9 cellular contexts compared by ENCODE assay signal in the genomic region with DNA sequence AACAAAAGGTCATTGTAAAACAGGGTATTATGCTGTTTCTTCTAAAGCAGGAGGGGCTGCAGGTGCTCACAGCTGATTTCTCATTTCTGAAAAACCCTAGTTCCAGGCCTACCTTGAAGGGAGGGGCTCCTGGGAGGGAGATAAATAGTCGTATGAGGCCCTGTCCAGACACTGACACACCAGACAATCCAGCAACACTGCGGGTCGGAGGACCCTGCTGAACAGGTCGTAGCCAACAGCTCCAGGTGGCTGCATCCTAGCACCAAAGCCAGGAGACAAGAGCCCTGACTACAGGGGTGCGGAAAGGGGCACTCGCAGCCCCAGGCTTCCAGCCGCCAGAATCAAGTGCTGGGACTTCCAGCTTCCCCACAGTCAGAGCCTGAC. TPM values are rescaled to one million over a fixed set of nuclear protein-coding genes. Genes with fewer than 3 reads are reported as not detected.
DNase-seq lines count a peak whose midpoint lies in the region; ATAC-seq, FAIRE-seq and TF ChIP-seq lines count a peak whose summit lies in the region.
"Had no signal": no experiment of that assay in that cellular context is flagged by ENCODE, and none has a peak within 500 bp of the region (broad histone marks: within the 10 kb centered on the region; RNA-seq: fewer than 3 reads in every experiment).

No MANE protein-coding gene starts in this region.

- no peaks in the 10 kb centered on the region for H3K9me3 Mint-ChIP-seq in activated T-cell treated with anti-CD3 and anti-CD28 coated beads, Interleukin-2, amount 50 U/mL, for 72 hours

- WGBS in HepG2 (ENCODE audit: low lambda C conversion rate) = 16% methylated on average over 7 of the region's 7 CpGs
- no CpG with 5 or more reads among the region's 7 CpGs for WGBS in right lobe of liver (ENCODE audit: insufficient coverage, low coverage, low lambda C conversion rate, missing lambda C conversion rate)
- WGBS in mesenchymal stem cell = 68% methylated on average over 7 of the region's 7 CpGs
- 63 to 64% methylated on average over 7 of the region's 7 CpGs for WGBS in lower leg skin, 2 donors

- H4K8ac ChIP-seq in mesenchymal stem cell (ENCODE audit: low read length) = peak overlapping the region; percentile 56

- H3K27me3 Mint-ChIP-seq in activated T-cell treated with anti-CD3 and anti-CD28 coated beads, Interleukin-2, amount 50 U/mL, for 72 hours (ENCODE audit: low read depth) = no peaks in the 10 kb centered on the region

- no peaks in the 10 kb centered on the region for H3K36me3 Mint-ChIP-seq in activated T-cell treated with anti-CD3 and anti-CD28 coated beads, Interleukin-2, amount 50 U/mL, for 72 hours (ENCODE audit: insufficient read depth in 2 of 2)

- no peaks in the 10 kb centered on the region for H3K9me3 ChIP-seq in HepG2 (ENCODE audit: low read length)
- no peaks in the 10 kb centered on the region for H3K9me3 ChIP-seq in right lobe of liver
- no peaks in the 10 kb centered on the region for H3K9me3 ChIP-seq in mesenchymal stem cell (ENCODE audit: control insufficient read depth, low read length)
- no peaks in the 10 kb centered on the region for H3K9me3 ChIP-seq in vagina

- BruUV-seq in HepG2 (replicated peaks; lab: Mats Ljungman, UMichigan) = no TSS peak

- FAIRE-seq in HepG2 (lab: Jason Lieb, UNC) = no peak

- H3K4me3 Mint-ChIP-seq in activated T-cell treated with anti-CD3 and anti-CD28 coated beads, Interleukin-2, amount 50 U/mL, for 72 hours = peak overlapping the region; percentile 76 to 84

- H3K36me3 ChIP-seq in HepG2 (replicated peaks in 1 of 2; ENCODE audit: control insufficient read depth in 1 of 2, insufficient read depth in 2 of 2, low read length in 2 of 2) (no peaks in the 10 kb centered on the region), right lobe of liver (no peaks in the 10 kb centered on the region), mesenchymal stem cell (ENCODE audit: control insufficient read depth in 1 of 2, insufficient read depth in 2 of 2, low read depth in 1 of 2, low read length in 2 of 2) (no peaks in the 10 kb centered on the region), vagina (no peaks in the 10 kb centered on the region)

- CTCF ChIA-PET in HepG2 (lab: Yijun Ruan, JAX; ENCODE audit: low intra/inter-chr PET ratio, low total read pairs) = interaction anchor here (1.7 to 1.9 kb wide), 2 partner anchors 74 to 79 kb away, joined by 4 to 10 read pairs; no protein-coding TSS in a partner anchor

- H2AK5ac ChIP-seq in mesenchymal stem cell (ENCODE audit: low read length, severe bottlenecking) = peak overlapping the region; percentile 78

- H3K18ac ChIP-seq in mesenchymal stem cell (ENCODE audit: low read depth in 1 of 2, low read length in 2 of 2) = peak overlapping the region in 1 of 2 experiments; percentile 67

- H3K4me2 ChIP-seq in HepG2 (ENCODE audit: low read depth, low read length) (peak overlapping the region; percentile 80), mesenchymal stem cell (ENCODE audit: low read length, poor library complexity, severe bottlenecking) (no peak overlapping the region)

- H3K4me1 Mint-ChIP-seq in activated T-cell treated with anti-CD3 and anti-CD28 coated beads, Interleukin-2, amount 50 U/mL, for 72 hours (ENCODE audit: low read depth) = peaks cover 44% of the 10 kb centered on the region

- H3K27me3 ChIP-seq in HepG2 (ENCODE audit: control insufficient read depth in 1 of 2, insufficient read depth in 2 of 2, low read length in 2 of 2) = no peaks in the 10 kb centered on the region
- H3K27me3 ChIP-seq in right lobe of liver = no peaks in the 10 kb centered on the region
- H3K27me3 ChIP-seq in mesenchymal stem cell (ENCODE audit: control insufficient read depth in 1 of 2, insufficient read depth in 1 of 2, low read length in 2 of 2) = no peaks in the 10 kb centered on the region
- H3K27me3 ChIP-seq in vagina = no peaks in the 10 kb centered on the region

- no peak for TF ChIP-seq RAD21 in HepG2 (CRISPR knock-in tag; IDR thresholded peaks at IDR 0.05)

- no peak overlapping the region for H2BK15ac ChIP-seq in mesenchymal stem cell (ENCODE audit: low read depth, poor library complexity, severe bottlenecking)

- H3K27ac Mint-ChIP-seq in activated T-cell treated with anti-CD3 and anti-CD28 coated beads, Interleukin-2, amount 50 U/mL, for 72 hours = peak overlapping the region; percentile 95

- peak overlapping the region; percentile 32 to 62 (median 38) for H3K4me3 ChIP-seq in HepG2 (replicated peaks in 1 of 3; ENCODE audit: insufficient read depth in 1 of 3, low read depth in 2 of 3, low read length in 3 of 3)
- H3K4me3 ChIP-seq in right lobe of liver = no peak overlapping the region
- no peak overlapping the region for H3K4me3 ChIP-seq in mesenchymal stem cell (ENCODE audit: insufficient read depth in 1 of 2, low read depth in 1 of 2, low read length in 2 of 2)
- no peak overlapping the region for H3K4me3 ChIP-seq in vagina
- no peak overlapping the region for H3K4me3 ChIP-seq in lower leg skin (ENCODE audit: low read depth, poor library complexity, severe bottlenecking)

- intact Hi-C loops in HepG2 (cut with micrococcal nuclease; ENCODE audit: unreplicated experiment) = loop anchor here (2.0 kb wide), 1 partner anchor 41 kb away; a partner anchor contains a TSS
- intact Hi-C loops in right lobe of liver (cut with DNase I) = no loop called here
- intact Hi-C loops in vagina (cut with DNase I) = no loop called here
- intact Hi-C loops in lower leg skin (cut with DNase I; ENCODE audit: low total_unique reads) = no loop called here

- H2BK120ac ChIP-seq in mesenchymal stem cell (ENCODE audit: low read depth, low read length) = no peak overlapping the region

- no peak overlapping the region for H3K27ac ChIP-seq in HepG2 (ENCODE audit: extremely low read length, insufficient read depth, low read length)
- no peak overlapping the region for H3K27ac ChIP-seq in right lobe of liver
- H3K27ac ChIP-seq in mesenchymal stem cell (ENCODE audit: low read length, poor library complexity, severe bottlenecking) = no peak overlapping the region
- H3K27ac ChIP-seq in vagina = peak overlapping the region; percentile 91

- no peaks in the 10 kb centered on the region for H3K79me2 ChIP-seq in HepG2 (ENCODE audit: insufficient read depth, low read length)

- H3K9ac ChIP-seq in HepG2 (ENCODE audit: insufficient read depth, low read depth, low read length) = peak overlapping the region; percentile 46; the same call in 1 of the 2 replicates
- H3K9ac ChIP-seq in mesenchymal stem cell (ENCODE audit: low read length) = peak overlapping the region; percentile 30

- H2AFZ ChIP-seq in HepG2 (ENCODE audit: low read length) = peak overlapping the region; percentile 93
- H2AFZ ChIP-seq in mesenchymal stem cell (ENCODE audit: low read depth, low read length) = no peak overlapping the region

- TF ChIP-seq CTCF in HepG2 (CRISPR knock-in tag; IDR thresholded peaks at IDR 0.05) = no peak
- no peak for TF ChIP-seq CTCF in right lobe of liver (IDR thresholded peaks at IDR 0.05)
- no peak for TF ChIP-seq CTCF in vagina (IDR thresholded peaks at IDR 0.05)
- no peak for TF ChIP-seq CTCF in lower leg skin (IDR thresholded peaks at IDR 0.05)
- no peak for TF ChIP-seq CTCF in GM13976 (IDR thresholded peaks at IDR 0.05; ENCODE audit: borderline replicate concordance, control extremely low read depth, extremely low read depth, insufficient read depth, missing control alignments)

- TF ChIP-seq EP300 in HepG2 (IDR thresholded peaks at IDR 0.05; ENCODE audit: low read depth in 2 of 2, low read length in 2 of 2) = no peak; a peak in 1 of 4 replicates
- TF ChIP-seq EP300 in HepG2 (CRISPR knock-in tag; IDR thresholded peaks at IDR 0.05; ENCODE audit: borderline replicate concordance) = no peak

- no peaks in the 10 kb centered on the region for H4K20me1 ChIP-seq in HepG2 (ENCODE audit: insufficient read depth, low read length)

- no peak overlapping the region for H3K23ac ChIP-seq in mesenchymal stem cell (ENCODE audit: low read length in 2 of 2)

- H4K91ac ChIP-seq in mesenchymal stem cell (ENCODE audit: low read length) = no peak overlapping the region

- H2BK5ac ChIP-seq in mesenchymal stem cell (ENCODE audit: low read depth, low read length, poor library complexity, severe bottlenecking) = no peak overlapping the region

- peak overlapping the region in 1 of 2 experiments; percentile 87 for H2BK12ac ChIP-seq in mesenchymal stem cell (ENCODE audit: low read length in 2 of 2)

- peak overlapping the region in 1 of 2 experiments; percentile 81 for H3K4ac ChIP-seq in mesenchymal stem cell (ENCODE audit: low read depth in 1 of 2, low read length in 2 of 2)

- in situ Hi-C loops in HepG2 (cut with HindIII; ENCODE audit: extremely low pct_ligation_motif_present, low pct_unique_long_range_greater_than_20kb) = loop anchor here (5.0 kb wide), 1 partner anchor 74 kb away; no protein-coding TSS in a partner anchor
- in situ Hi-C loops in GM13976 (cut with MboI; ENCODE audit: low sequenced_read_pairs, unreplicated experiment) = no loop called here

- DNase-seq in HepG2 (ENCODE audit: low spot score) = no peak
- DNase-seq in right lobe of liver = no peak
- peak in 1 of 2 donors; percentile 41 for DNase-seq in activated T-cell treated with anti-CD3 and anti-CD28 coated beads, Interleukin-2, amount 50 U/mL, for 72 hours
- DNase-seq in mesenchymal stem cell = no peak
- DNase-seq in vagina (ENCODE audit: extremely low spot score in 2 of 2) = no peak
- DNase-seq in lower leg skin (ENCODE audit: low spot score in 2 of 2) = no peak
- no peak for DNase-seq in NCI-H82 treated with DMSO at 0.1 percent for 48 hours (lab: John Stamatoyannopoulos, UW; ENCODE audit: unreplicated experiment)
- DNase-seq in GM13976 (ENCODE audit: low spot score) = no peak
- DNase-seq: amniotic stem cell had no signal

- peaks cover 82% of the 10 kb centered on the region for H3K4me1 ChIP-seq in HepG2 (ENCODE audit: insufficient read depth, low read length)
- H3K4me1 ChIP-seq in right lobe of liver = peaks cover 0 to 48% (median 21%) of the 10 kb centered on the region in 4 donors
- H3K4me1 ChIP-seq in mesenchymal stem cell (ENCODE audit: control insufficient read depth, insufficient read depth, low read depth, low read length) = peaks cover 40% of the 10 kb centered on the region
- H3K4me1 ChIP-seq in vagina = peaks cover 58% of the 10 kb centered on the region

- no peak overlapping the region for H3K14ac ChIP-seq in mesenchymal stem cell (ENCODE audit: low read length in 2 of 2)

- no peaks in the 10 kb centered on the region for H3K79me1 ChIP-seq in mesenchymal stem cell (replicated peaks; ENCODE audit: low read length, poor library complexity, severe bottlenecking)

- TF ChIP-seq POLR2A in HepG2 (IDR thresholded peaks at IDR 0.05; ENCODE audit: insufficient read depth in 1 of 2, low read depth in 2 of 2, low read length in 2 of 2) (no peak; a peak in 1 of 4 replicates), right lobe of liver (IDR thresholded peaks at IDR 0.05) (no peak), vagina (IDR thresholded peaks at IDR 0.05) (no peak), lower leg skin (IDR thresholded peaks at IDR 0.05) (no peak)

- POLR2A ChIA-PET in HepG2 (lab: Yijun Ruan, JAX) = interaction anchor here (0.7 to 15.5 kb wide), 16 partner anchors 9 to 493 kb away, joined by 3 to 473 read pairs (median 10); a partner anchor contains a TSS

- ATAC-seq in HepG2 = no peak
- ATAC-seq in right lobe of liver = no peak
- ATAC-seq in activated T-cell treated with anti-CD3 and anti-CD28 coated beads, Interleukin-2, amount 50 U/mL, for 72 hours (replicated peaks in 1 of 2) = peak; percentile 20 to 36

RNA-seq across cellular contexts. Expression of a gene that starts 41.2 kb away (rescaled TPM):
- total RNA-seq in HepG2 (2016; rRNA removed; fragmentation: Illumina TruSeq; extraction: Trizol) (1,109 and 1,579 TPM in 2 replicates), right lobe of liver (100 to 1,000 TPM in 1 of 6 experiments, 10 to 100 TPM in 5; 66.9 to 122 (median 81.1) TPM), vagina (76.9 TPM), lower leg skin (100 to 1,000 TPM in 2 of 4 donors, 10 to 100 TPM in 2; 62.7 to 175 (median 102) TPM)
- 1,013 and 1,135 TPM in 2 replicates for total RNA-seq in HepG2 (2016; cell fraction: cytosol; rRNA removed; fragmentation: Illumina TruSeq; extraction: Trizol; ENCODE audit: low read depth)
- 1,109 and 1,642 TPM in 2 replicates for total RNA-seq in HepG2 (2016; cell fraction: insoluble cytoplasmic fraction; rRNA removed; fragmentation: Illumina TruSeq; extraction: Trizol)
- total RNA-seq in HepG2 (2016; cell fraction: membrane; rRNA removed; fragmentation: Illumina TruSeq; extraction: Trizol) = 682 and 685 TPM in 2 replicates
- 388 and 421 TPM in 2 replicates for total RNA-seq in HepG2 (2016; cell fraction: nucleus; rRNA removed; fragmentation: Illumina TruSeq; extraction: Trizol)
- 399 and 525 TPM in 2 replicates for polyA plus RNA-seq in HepG2 (2011; rRNA removed)
- 367 and 461 TPM in 2 replicates for polyA plus RNA-seq in HepG2 (2011; cell fraction: cytosol; rRNA removed)
- polyA plus RNA-seq in HepG2 (2011; cell fraction: nucleus; rRNA removed) = 108 and 120 TPM in 2 replicates
- 473 and 515 TPM in 2 replicates for polyA plus RNA-seq in HepG2 (2012)
- polyA plus RNA-seq in HepG2 (2016; cell fraction: cytosol; fragmentation: Illumina TruSeq; extraction: Trizol; ENCODE audit: low read depth) = 709 and 762 TPM in 2 replicates
- polyA plus RNA-seq in HepG2 (2016; cell fraction: insoluble cytoplasmic fraction; fragmentation: Illumina TruSeq; extraction: Trizol; ENCODE audit: low read depth) = 1,270 and 1,369 TPM in 2 replicates
- 468 and 473 TPM in 2 replicates for polyA plus RNA-seq in HepG2 (2016; cell fraction: membrane; fragmentation: Illumina TruSeq; extraction: Trizol; ENCODE audit: low read depth)
- polyA plus RNA-seq in HepG2 (2016; cell fraction: nucleus; fragmentation: Illumina TruSeq; extraction: Trizol; ENCODE audit: insufficient read depth, low read depth) = 530 and 538 TPM in 2 replicates
- polyA minus RNA-seq in HepG2 (2011; rRNA and poly(A)+ RNA removed; ENCODE audit: low replicate concordance) = 141 and 189 TPM in 2 replicates
- polyA minus RNA-seq in HepG2 (2011; cell fraction: cytosol; rRNA and poly(A)+ RNA removed) = 181 and 205 TPM in 2 replicates
- polyA minus RNA-seq in HepG2 (2011; cell fraction: nucleus; rRNA and poly(A)+ RNA removed) = 139 and 166 TPM in 2 replicates
- 100 to 1,000 TPM; 325 to 349 TPM for total RNA-seq in activated T-cell treated with anti-CD3 and anti-CD28 coated beads, Interleukin-2, amount 50 U/mL, for 72 hours
- polyA plus RNA-seq in mesenchymal stem cell (2013, experiment 1 of 2) = 290 TPM
- 302 TPM for polyA plus RNA-seq in mesenchymal stem cell (2013, experiment 2 of 2)

Comparison
In these comparisons a context has a peak if more than half of its experiments do, and no peak if none do; other contexts are left out.
1. H3K4me3 ChIP-seq: peak in HepG2 (3 of 3); none in right lobe of liver (0 of 3), mesenchymal stem cell (0 of 2), vagina (0 of 2) and lower leg skin (single experiment).
2. ATAC-seq: peak in activated T-cell treated with anti-CD3 and anti-CD28 coated beads, Interleukin-2, amount 50 U/mL, for 72 hours (2 of 2); none in HepG2 (single experiment) and right lobe of liver (0 of 4).